10 cellular contexts compared by ENCODE assay signal in the genomic region with DNA sequence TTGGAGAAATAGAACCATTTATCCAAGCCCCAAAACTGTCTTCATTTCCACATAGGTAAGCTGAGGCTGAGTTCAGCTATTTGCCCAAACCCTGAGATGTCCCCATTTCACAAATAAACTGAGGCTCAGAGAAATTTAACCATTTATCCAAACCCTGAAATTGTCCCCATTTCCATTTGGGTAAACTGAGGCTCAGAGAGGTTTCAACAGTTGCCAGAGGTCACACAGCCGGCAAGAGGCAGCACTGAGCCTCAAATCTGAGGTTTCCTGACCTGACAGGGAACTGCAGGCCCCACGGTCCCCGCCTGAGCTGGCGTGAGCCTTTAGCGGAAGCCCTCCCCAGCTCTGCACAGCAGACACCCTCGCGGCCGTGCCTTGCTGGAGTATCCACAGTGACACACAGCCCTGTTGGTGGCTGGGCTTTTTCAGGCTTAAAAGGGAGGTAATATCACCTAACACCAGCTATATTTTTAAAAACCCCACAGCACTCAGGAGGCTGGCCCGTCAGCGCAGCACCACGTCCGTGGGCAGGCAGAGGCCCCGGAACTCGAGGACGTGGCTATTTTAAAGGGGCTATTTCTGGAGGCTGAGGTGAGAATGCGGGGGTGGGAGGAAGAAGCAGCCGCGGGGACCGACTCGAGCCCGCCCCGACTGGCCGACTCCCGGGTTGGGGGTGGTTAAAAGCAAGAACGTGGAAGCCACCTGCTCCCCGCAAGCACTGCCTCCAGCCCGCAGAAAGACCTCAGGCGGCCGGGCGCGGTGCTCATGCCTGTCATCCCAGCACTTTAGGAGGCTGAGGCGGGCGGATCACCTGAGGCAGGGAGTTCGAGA. TPM values are rescaled to one million over a fixed set of nuclear protein-coding genes. Genes with fewer than 3 reads are reported as not detected.
DNase-seq lines count a peak whose midpoint lies in the region; ATAC-seq and TF ChIP-seq lines count a peak whose summit lies in the region.
"Had no signal": no experiment of that assay in that cellular context is flagged by ENCODE, and none has a peak within 500 bp of the region (broad histone marks: within the 10 kb centered on the region; RNA-seq: fewer than 3 reads in every experiment).

No MANE protein-coding gene starts in this region.

- H3K9me3 Mint-ChIP-seq in stimulated activated naive B cell treated with anti-CD40 and anti-IgM and Interleukin-4, amounts not matched to agents 10 μg/mL and 1 μg/mL and 100 μg/mL, for 72 hours, result peaks cover 4 to 5% of the 10 kb centered on the region in 2 donors

- peak overlapping the region; percentile 37 to 58 for H3K4me3 Mint-ChIP-seq in stimulated activated naive B cell treated with anti-CD40 and anti-IgM and Interleukin-4, amounts not matched to agents 10 μg/mL and 1 μg/mL and 100 μg/mL, for 72 hours

- H3K4me1 Mint-ChIP-seq in stimulated activated naive B cell treated with anti-CD40 and anti-IgM and Interleukin-4, amounts not matched to agents 10 μg/mL and 1 μg/mL and 100 μg/mL, for 72 hours, result peaks cover 11 to 19% of the 10 kb centered on the region in 2 donors

- peaks cover 20 to 34% of the 10 kb centered on the region in 2 donors for H3K27me3 Mint-ChIP-seq in stimulated activated naive B cell treated with anti-CD40 and anti-IgM and Interleukin-4, amounts not matched to agents 10 μg/mL and 1 μg/mL and 100 μg/mL, for 72 hours

- ATAC-seq in HG03378 (IDR thresholded peaks at IDR 0.05; ENCODE audit: unreplicated experiment) (peak; percentile 65), GM21786 (IDR thresholded peaks at IDR 0.05; ENCODE audit: unreplicated experiment) (no peak)
- ATAC-seq in stimulated activated naive B cell treated with anti-CD40 and anti-IgM and Interleukin-4, amounts not matched to agents 10 μg/mL and 1 μg/mL and 100 μg/mL, for 72 hours (replicated peaks), result peak; percentile 89 to 95
- ATAC-seq: PC-3 had no signal

- intact Hi-C loops in lower leg skin (cut with DNase I; ENCODE audit: low total_unique reads), result no loop called here

- H3K27ac Mint-ChIP-seq in stimulated activated naive B cell treated with anti-CD40 and anti-IgM and Interleukin-4, amounts not matched to agents 10 μg/mL and 1 μg/mL and 100 μg/mL, for 72 hours, result peak overlapping the region; percentile 83

- no peak for TF ChIP-seq POLR2A in lower leg skin (IDR thresholded peaks at IDR 0.05)

- no peak for TF ChIP-seq CTCF in lower leg skin (IDR thresholded peaks at IDR 0.05)

- H3K4me3 ChIP-seq in lower leg skin (ENCODE audit: low read depth, poor library complexity, severe bottlenecking), result no peak overlapping the region
- H3K4me3 ChIP-seq: vagina had no signal

- H3K36me3 Mint-ChIP-seq in stimulated activated naive B cell treated with anti-CD40 and anti-IgM and Interleukin-4, amounts not matched to agents 10 μg/mL and 1 μg/mL and 100 μg/mL, for 72 hours, result peaks cover 0 to 5% of the 10 kb centered on the region in 2 donors

- DNase-seq in activated gamma-delta T cell treated with Interleukin-2 at 50 U/mL for 16 hours (peak; percentile 35), activated gamma-delta T cell (lab: John Stamatoyannopoulos, UW) (no peak), NCI-H2196 (lab: John Stamatoyannopoulos, UW; ENCODE audit: unreplicated experiment) (no peak), lower leg skin (ENCODE audit: low spot score in 2 of 2) (no peak)
- DNase-seq in activated T-cell treated with anti-CD3 and anti-CD28 coated beads, Interleukin-2, amount 50 U/mL, for 48 hours, result peak; percentile 41 to 47
- DNase-seq in stimulated activated naive B cell treated with anti-CD40 and anti-IgM and Interleukin-4, amounts not matched to agents 10 μg/mL and 1 μg/mL and 100 μg/mL, for 72 hours, result peak; percentile 72
- DNase-seq: PC-3 had no signal

- WGBS in lower leg skin, 2 donors, result 27 to 30% methylated on average over 32 to 34 of the region's 34 CpGs

RNA-seq across cellular contexts. Expression of gene PTPRS, which starts 18.5 kb away (rescaled TPM):
- 100 to 1,000 TPM; 123 to 200 (median 161) TPM for total RNA-seq in lower leg skin

Comparison
In these comparisons a context has a peak if more than half of its experiments do, and no peak if none do; other contexts are left out.
1. DNase-seq: peak in activated gamma-delta T cell treated with Interleukin-2 at 50 U/mL for 16 hours (single experiment), activated T-cell treated with anti-CD3 and anti-CD28 coated beads, Interleukin-2, amount 50 U/mL, for 48 hours (2 of 2) and stimulated activated naive B cell treated with anti-CD40 and anti-IgM and Interleukin-4, amounts not matched to agents 10 μg/mL and 1 μg/mL and 100 μg/mL, for 72 hours (single experiment); none in activated gamma-delta T cell (single experiment), NCI-H2196 (single experiment) and lower leg skin (0 of 2).